ENCODE assay signal across 22 cellular contexts in genomic region chr3:16502347-16502908, GRCh38. TPM values are rescaled to one million over a fixed set of nuclear protein-coding genes. Genes with fewer than 3 reads are reported as not detected.
A peak's percentile ranks its signal among the peaks of the same experiment; 100 is the strongest.
DNase-seq lines count a peak whose midpoint lies in the region; ATAC-seq, FAIRE-seq and TF ChIP-seq lines count a peak whose summit lies in the region.
"Had no signal": no experiment of that assay in that cellular context is flagged by ENCODE, and none has a peak within 500 bp of the region (broad histone marks: within the 10 kb centered on the region; RNA-seq: fewer than 3 reads in every experiment).

No MANE protein-coding gene starts in this region.

- H3K4me1 Mint-ChIP-seq in CD8-positive, alpha-beta T cell (ENCODE audit: low read depth), result peaks cover 77% of the 10 kb centered on the region
- H3K4me1 Mint-ChIP-seq in activated naive CD8-positive, alpha-beta T cell treated with anti-CD3 and anti-CD28 coated beads, Interleukin-2, amount 50 U/mL, for 24 hours, result peaks cover 82% of the 10 kb centered on the region

- CTCF ChIA-PET in CD8-positive, alpha-beta T cell (lab: Charles Lee), result interaction anchor here (0.8 kb wide), 1 partner anchor 10 kb away, joined by 3 read pairs; no protein-coding TSS in a partner anchor
- CTCF ChIA-PET in GM12878 (lab: Yijun Ruan, JAX), result interaction anchor here (1.0 kb wide), 2 partner anchors 18 to 211 kb away, joined by 3 to 4 read pairs; no protein-coding TSS in a partner anchor

- H3K36me3 Mint-ChIP-seq in CD8-positive, alpha-beta T cell, result peaks cover 52% of the 10 kb centered on the region
- peaks cover 66% of the 10 kb centered on the region for H3K36me3 Mint-ChIP-seq in activated naive CD8-positive, alpha-beta T cell treated with anti-CD3 and anti-CD28 coated beads, Interleukin-2, amount 50 U/mL, for 24 hours (ENCODE audit: low read depth)

- 77% methylated on average over 7 of the region's 7 CpGs for WGBS in GM12878 (ENCODE audit: insufficient coverage, insufficient replicate concordance, low lambda C conversion rate, missing lambda C conversion rate)
- no CpG with 5 or more reads among the region's 7 CpGs for WGBS in neuronal stem cell (ENCODE audit: extremely low coverage in 2 of 2, insufficient read length in 2 of 2, insufficient replicate concordance in 1 of 2), 2 donors

- intact Hi-C loops in CD8-positive, alpha-beta T cell (cut with DNase I, micrococcal nuclease), result no loop called here
- intact Hi-C loops in GM12878 (cut with micrococcal nuclease; ENCODE audit: unreplicated experiment), result no loop called here

- no peaks in the 10 kb centered on the region for H3K27me3 ChIP-seq in CD8-positive, alpha-beta T cell (ENCODE audit: insufficient read depth, low read length)
- H3K27me3 ChIP-seq in Karpas-422 (ENCODE audit: low read length), result no peaks in the 10 kb centered on the region
- H3K27me3 ChIP-seq in GM12878 (replicated peaks in 1 of 2; ENCODE audit: control insufficient read depth in 2 of 2, insufficient read depth in 2 of 2, low read length in 1 of 2), result no peaks in the 10 kb centered on the region
- no peaks in the 10 kb centered on the region for H3K27me3 ChIP-seq in neuronal stem cell (ENCODE audit: control insufficient read depth in 3 of 3, insufficient read depth in 3 of 3, low read depth in 1 of 3, low read length in 3 of 3)

- peaks cover 30% of the 10 kb centered on the region for H3K4me1 ChIP-seq in CD8-positive, alpha-beta T cell (ENCODE audit: insufficient read depth, low read length)
- H3K4me1 ChIP-seq in Karpas-422 (ENCODE audit: low read length) (peaks cover 100% of the 10 kb centered on the region), GM12878 (ENCODE audit: control insufficient read depth, insufficient read depth, low read length) (peaks cover 63% of the 10 kb centered on the region), neuronal stem cell (ENCODE audit: control insufficient read depth in 2 of 2, insufficient read depth in 1 of 2, low read depth in 1 of 2, low read length in 2 of 2) (peaks cover 4 to 9% of the 10 kb centered on the region in 2 donors)

- TF ChIP-seq EP300 in GM12878 (IDR thresholded peaks at IDR 0.05; ENCODE audit: borderline replicate concordance in 1 of 2, control insufficient read depth in 1 of 2, low read depth in 2 of 2, low read length in 2 of 2), result no peak

- no peak overlapping the region for H3K27ac Mint-ChIP-seq in CD8-positive, alpha-beta T cell
- H3K27ac Mint-ChIP-seq in activated naive CD8-positive, alpha-beta T cell treated with anti-CD3 and anti-CD28 coated beads, Interleukin-2, amount 50 U/mL, for 24 hours, result no peak overlapping the region
- H3K27ac Mint-ChIP-seq: B cell, HFFc6 had no signal

- H3K9me2 ChIP-seq in Karpas-422 (replicated peaks; ENCODE audit: insufficient read depth, low read length), result no peaks in the 10 kb centered on the region

- in situ Hi-C loops in GM12878 (cut with MboI), result loop anchor here (25.0 kb wide), 1 partner anchor 1140 kb away; no protein-coding TSS in a partner anchor

- H3K36me3 ChIP-seq in CD8-positive, alpha-beta T cell (ENCODE audit: insufficient read depth, low read length), result peaks cover 10% of the 10 kb centered on the region
- H3K36me3 ChIP-seq in Karpas-422 (ENCODE audit: insufficient read depth, low read length) (peaks cover 63% of the 10 kb centered on the region), GM12878 (ENCODE audit: control insufficient read depth in 2 of 2, insufficient read depth in 2 of 2, low read length in 1 of 2) (peaks cover 14 to 24% of the 10 kb centered on the region in 2 experiments), neuronal stem cell (replicated peaks in 1 of 2; ENCODE audit: control insufficient read depth in 2 of 2, insufficient read depth in 2 of 2, low read length in 2 of 2) (no peaks in the 10 kb centered on the region)

- H3K9ac ChIP-seq in Karpas-422 (ENCODE audit: low read length), result peak overlapping the region; percentile 55
- no peak overlapping the region for H3K9ac ChIP-seq in GM12878 (ENCODE audit: control insufficient read depth, insufficient read depth, low read length)
- H3K9ac ChIP-seq in neuronal stem cell (ENCODE audit: low read depth, low read length, poor library complexity), result no peak overlapping the region

- DNase-seq in CD8-positive, alpha-beta T cell, result no peak
- DNase-seq in Karpas-422 (peak; percentile 49), GM12878 (ENCODE audit: low read depth, low spot score) (no peak), neuronal stem cell (ENCODE audit: low spot score) (no peak), substantia nigra (lab: John Stamatoyannopoulos, UW) (no peak)
- DNase-seq in activated naive CD8-positive, alpha-beta T cell treated with anti-CD3 and anti-CD28 coated beads, Interleukin-2, amount 50 U/mL, for 24 hours, result no peak
- DNase-seq: DMS153; GF-D8; Kasumi-1; NCI-H1105; NCI-H1694; NCI-H2081 treated with DMSO at 0.1 percent for 48 hours; NCI-H510A; NCI-H748 treated with DMSO at 0.1 percent for 48 hours; NK-92 treated with Interleukin-12 subunit alpha and Interleukin-12 subunit beta, amount 100 ng/mL, for 24 hours; PC-3; RPMI8226; SHP77 treated with DMSO at 0.1 percent for 48 hours had no signal

- no TSS peak for BruUV-seq in GM12878 (replicated peaks; lab: Mats Ljungman, UMichigan)

- no peak overlapping the region for H4K8ac ChIP-seq in neuronal stem cell (ENCODE audit: low read depth, low read length)

- no peaks in the 10 kb centered on the region for H3K27me3 Mint-ChIP-seq in CD8-positive, alpha-beta T cell (ENCODE audit: low read depth)
- H3K27me3 Mint-ChIP-seq in activated naive CD8-positive, alpha-beta T cell treated with anti-CD3 and anti-CD28 coated beads, Interleukin-2, amount 50 U/mL, for 24 hours, result no peaks in the 10 kb centered on the region
- H3K27me3 Mint-ChIP-seq: B cell had no signal

- no peak overlapping the region for H2AK5ac ChIP-seq in neuronal stem cell (ENCODE audit: low read depth, low read length)

- H3K79me1 ChIP-seq in neuronal stem cell (ENCODE audit: low read depth, low read length), result no peaks in the 10 kb centered on the region

- H3K9me3 ChIP-seq in CD8-positive, alpha-beta T cell (ENCODE audit: low read length), result no peaks in the 10 kb centered on the region
- no peaks in the 10 kb centered on the region for H3K9me3 ChIP-seq in Karpas-422 (ENCODE audit: low read length)
- peaks cover 2% of the 10 kb centered on the region; the same call in 2 of the 3 replicates for H3K9me3 ChIP-seq in GM12878 (replicated peaks; ENCODE audit: control insufficient read depth, insufficient read depth, low read length)
- H3K9me3 ChIP-seq in neuronal stem cell (replicated peaks in 1 of 2; ENCODE audit: control insufficient read depth in 2 of 2, insufficient read depth in 1 of 2, low read depth in 1 of 2, low read length in 2 of 2), result peaks cover 0 to 4% of the 10 kb centered on the region in 2 donors

- H2AFZ ChIP-seq in Karpas-422 (ENCODE audit: low read length) (no peak overlapping the region), GM12878 (ENCODE audit: control insufficient read depth, low read depth, low read length) (no peak overlapping the region), neuronal stem cell (ENCODE audit: low read length) (no peak overlapping the region)

- no peak overlapping the region for H3K4ac ChIP-seq in neuronal stem cell (ENCODE audit: low read length)

- H2BK12ac ChIP-seq in neuronal stem cell (ENCODE audit: low read length), result no peak overlapping the region

- peak overlapping the region; percentile 50 for H2BK15ac ChIP-seq in neuronal stem cell (ENCODE audit: low read length)

- no peak overlapping the region for H3K23ac ChIP-seq in neuronal stem cell (ENCODE audit: low read depth, low read length, poor library complexity)

- H3K4me2 ChIP-seq in Karpas-422 (ENCODE audit: low read depth, low read length, poor library complexity, severe bottlenecking) (peak overlapping the region; percentile 74), GM12878 (ENCODE audit: control insufficient read depth, insufficient read depth) (no peak overlapping the region), neuronal stem cell (ENCODE audit: insufficient read depth, low read length, poor library complexity, severe bottlenecking) (no peak overlapping the region)

- H3K18ac ChIP-seq in neuronal stem cell (ENCODE audit: low read length), result peak overlapping the region; percentile 11

- H3K27ac ChIP-seq in CD8-positive, alpha-beta T cell (ENCODE audit: low read depth, low read length), result no peak overlapping the region
- H3K27ac ChIP-seq in Karpas-422 (ENCODE audit: low read length) (peak overlapping the region; percentile 99), GM12878 (ENCODE audit: control insufficient read depth, insufficient read depth) (no peak overlapping the region; the same call in 1 of the 2 replicates), neuronal stem cell (replicated peaks; ENCODE audit: low read length) (no peak overlapping the region), substantia nigra (ENCODE audit: low read depth, low read length, poor library complexity, severe bottlenecking) (no peak overlapping the region)
- H3K27ac ChIP-seq: HL-60 had no signal

- H4K20me1 ChIP-seq in Karpas-422 (ENCODE audit: insufficient read depth, low read depth, low read length) (peaks cover 46% of the 10 kb centered on the region), GM12878 (ENCODE audit: control insufficient read depth, insufficient read depth) (0 out of 2 replicates have a peak, but pooled peaks cover 2% of the 10 kb centered on the region)

- SMC1A ChIA-PET in GM12878 (lab: Charles Lee; ENCODE audit: uncharacterized antibody, unreplicated experiment), result interaction anchor here (0.9 to 25.8 kb wide), 7 partner anchors 7 to 132 kb away, joined by 4 to 295 read pairs (median 13); no protein-coding TSS in a partner anchor

- no peak overlapping the region for H3K14ac ChIP-seq in neuronal stem cell (ENCODE audit: low read length)

- H2BK120ac ChIP-seq in neuronal stem cell (ENCODE audit: low read depth, low read length), result no peak overlapping the region

- TF ChIP-seq CTCF in CD8-positive, alpha-beta T cell (IDR thresholded peaks at IDR 0.05), result no peak
- no peak for TF ChIP-seq CTCF in GM12878 (IDR thresholded peaks at IDR 0.05 in 2 of 3, conservative IDR thresholded peaks at IDR 0.05 in 1 of 3; ENCODE audit: control insufficient read depth in 2 of 3, extremely low read depth in 1 of 3, insufficient read depth in 1 of 3, low read depth in 3 of 3, low read length in 3 of 3)

- no peaks in the 10 kb centered on the region for H3K9me3 Mint-ChIP-seq in CD8-positive, alpha-beta T cell
- H3K9me3 Mint-ChIP-seq in activated naive CD8-positive, alpha-beta T cell treated with anti-CD3 and anti-CD28 coated beads, Interleukin-2, amount 50 U/mL, for 24 hours, result no peaks in the 10 kb centered on the region
- H3K9me3 Mint-ChIP-seq: HFFc6 had no signal

- peak; percentile 12 for ATAC-seq in CD8-positive, alpha-beta T cell
- no peak for ATAC-seq in GM12878
- ATAC-seq in GM19397 (IDR thresholded peaks at IDR 0.05; ENCODE audit: unreplicated experiment), result no peak
- no peak for ATAC-seq in activated naive CD8-positive, alpha-beta T cell treated with anti-CD3 and anti-CD28 coated beads, Interleukin-2, amount 50 U/mL, for 24 hours
- ATAC-seq: PC-3 had no signal

- no peak overlapping the region for H4K91ac ChIP-seq in neuronal stem cell (ENCODE audit: low read depth, low read length, poor library complexity)

- no peak overlapping the region for H3K4me3 Mint-ChIP-seq in CD8-positive, alpha-beta T cell
- no peak overlapping the region for H3K4me3 Mint-ChIP-seq in activated naive CD8-positive, alpha-beta T cell treated with anti-CD3 and anti-CD28 coated beads, Interleukin-2, amount 50 U/mL, for 24 hours
- H3K4me3 Mint-ChIP-seq: B cell, HFFc6 had no signal

- FAIRE-seq in GM12878 (lab: Jason Lieb, UNC), result no peak

- TF ChIP-seq POLR2A in GM12878 (IDR thresholded peaks at IDR 0.05; ENCODE audit: low read depth, low read length), result 0 out of 2 replicates have a peak, but pooled peaks have one; percentile 52

- RAD21 ChIA-PET in GM12878 (lab: Charles Lee; ENCODE audit: unreplicated experiment), result interaction anchor here (1.0 to 4.5 kb wide), 6 partner anchors 13 to 212 kb away, joined by 3 to 36 read pairs (median 8); no protein-coding TSS in a partner anchor

- H3K79me2 ChIP-seq in Karpas-422 (ENCODE audit: low read length) (peaks cover 100% of the 10 kb centered on the region), GM12878 (ENCODE audit: control insufficient read depth, insufficient read depth, low read length) (peaks cover 98% of the 10 kb centered on the region)

- H2BK5ac ChIP-seq in neuronal stem cell (ENCODE audit: low read length), result no peak overlapping the region

- POLR2A ChIA-PET in CD8-positive, alpha-beta T cell (lab: Charles Lee), result no interaction called here
- POLR2A ChIA-PET in GM12878 (lab: Charles Lee), result interaction anchor here (0.8 to 3.3 kb wide), 3 partner anchors 63 to 129 kb away, joined by 3 to 21 read pairs (median 7); no protein-coding TSS in a partner anchor

- H3K4me3 ChIP-seq in CD8-positive, alpha-beta T cell (ENCODE audit: low read depth, low read length), result no peak overlapping the region
- H3K4me3 ChIP-seq in Karpas-422 (ENCODE audit: low read length), result no peak overlapping the region; the same call in 1 of the 2 replicates
- H3K4me3 ChIP-seq in GM12878, result no peak overlapping the region
- no peak overlapping the region for H3K4me3 ChIP-seq in neuronal stem cell (ENCODE audit: low read length in 2 of 2)

- TF ChIP-seq RAD21 in GM12878 (IDR thresholded peaks at IDR 0.05; ENCODE audit: insufficient read depth, low read depth, low read length), result no peak

RNA-seq across cellular contexts. Expression of gene RFTN1, which starts 11.1 kb away (rescaled TPM):
- 10 to 100 TPM; 72.9 to 75.2 TPM for total RNA-seq in CD8-positive, alpha-beta T cell
- 291 and 375 TPM in 2 replicates for total RNA-seq in Karpas-422 (2014; rRNA removed; shearing (Covaris generic); ENCODE audit: low replicate concordance)
- total RNA-seq in GM12878 (2013; cell fraction: nucleolus; rRNA removed), result 377 and 379 TPM in 2 replicates
- total RNA-seq in GM12878 (2014; rRNA removed), result 154 and 163 TPM in 2 replicates
- 145 TPM in 2 replicates for total RNA-seq in GM12878 (2014; rRNA removed; fragmentation: Illumina TruSeq; extraction: Trizol)
- 166 and 176 TPM in 2 replicates for total RNA-seq in GM12878 (2021)
- 68.5 TPM for polyA plus RNA-seq in GM12878 (2011; ENCODE audit: low read depth)
- polyA plus RNA-seq in GM12878 (2011; rRNA removed), result 171 and 213 TPM in 2 replicates
- 284 and 352 TPM in 2 replicates for polyA plus RNA-seq in GM12878 (2011; cell fraction: cytosol; rRNA removed)
- 306 TPM in 2 replicates for polyA plus RNA-seq in GM12878 (2011; cell fraction: nucleus; rRNA removed)
- polyA plus RNA-seq in GM12878 (2012), result 90.4 and 119 TPM in 2 replicates
- 146 and 170 TPM in 2 replicates for polyA plus RNA-seq in GM12878 (2014; fragmentation: Illumina TruSeq; extraction: Trizol)
- polyA plus RNA-seq in GM12878 (2014; fragmentation: Nextera tagmentation; extraction: Ambion mirVana), result 10 to 100 TPM; 20.6 to 38.9 TPM
- 143 and 149 TPM in 2 replicates for polyA plus RNA-seq in GM12878 (2014; rRNA removed)
- polyA plus RNA-seq in GM12878 (2016; fragmentation: Nextera tagmentation; extraction: Ambion mirVana), result 10 to 100 TPM; 46.3 to 61.9 TPM
- polyA minus RNA-seq in GM12878 (2011; rRNA and poly(A)+ RNA removed), result 198 and 256 TPM in 2 replicates
- polyA minus RNA-seq in GM12878 (2011; cell fraction: cytosol; rRNA and poly(A)+ RNA removed), result 85.5 and 87.8 TPM in 2 replicates
- 129 and 203 TPM in 2 replicates for polyA minus RNA-seq in GM12878 (2011; cell fraction: nucleus; rRNA and poly(A)+ RNA removed)
- polyA plus RNA-seq in neuronal stem cell (2013, experiment 1 of 2), result 0.78 TPM
- polyA plus RNA-seq in neuronal stem cell (2013, experiment 2 of 2), result 0.76 TPM
